ENCODE assay signal across 17 cellular contexts in the genomic region with DNA sequence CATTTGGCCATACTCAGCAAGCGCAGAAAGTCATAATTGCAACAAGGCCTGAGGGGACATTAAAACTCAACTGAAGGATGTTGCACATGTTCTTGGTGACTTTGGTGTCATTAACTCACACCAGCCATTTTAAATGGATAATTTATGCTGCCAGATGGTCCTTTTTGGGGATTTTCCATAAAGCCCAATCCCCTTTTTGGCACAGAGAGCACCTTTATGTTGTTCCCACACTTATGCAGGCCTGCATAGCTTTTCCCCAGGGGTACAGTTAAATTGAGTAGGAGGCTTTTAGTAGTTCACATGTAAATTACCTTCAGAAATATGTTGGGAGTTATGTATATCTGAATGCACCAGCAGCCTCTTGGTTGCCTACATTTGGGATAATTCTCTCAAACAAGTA.
"Had no signal": no experiment of that assay in that cellular context is flagged by ENCODE, and none has a peak within 500 bp of the region (broad histone marks: within the 10 kb centered on the region; RNA-seq: fewer than 3 reads in every experiment).

No MANE protein-coding gene starts in this region.

- H3K9me3 ChIP-seq: spleen, thyroid gland had no signal

- ATAC-seq: activated CD4-positive, alpha-beta T cell treated with anti-CD3 and anti-CD28 coated beads for 36 hours; activated CD8-positive, alpha-beta memory T cell treated with anti-CD3 and anti-CD28 coated beads, Interleukin-2, amount 10 ng/mL, durations not matched to agents 7 days and 5 days; activated T-helper 17 cell treated with anti-CD3 and anti-CD28 coated beads, Interleukin-2, amount 50 U/mL, for 72 hours; effector memory CD8-positive, alpha-beta T cell; stimulated activated naive B cell treated with anti-CD40 and anti-IgM and Interleukin-4, amounts not matched to agents 10 μg/mL and 1 μg/mL and 100 μg/mL, for 72 hours; T-cell; WTC11 had no signal

- H3K27me3 ChIP-seq: spleen, thyroid gland had no signal

- H3K4me3 ChIP-seq: spleen, thyroid gland had no signal

- H3K27ac ChIP-seq: spleen, thyroid gland had no signal

- DNase-seq: activated CD4-positive, alpha-beta memory T cell treated with anti-CD3 and anti-CD28 coated beads, Interleukin-2, amount 10 ng/mL, durations not matched to agents 7 days and 5 days; activated CD4-positive, alpha-beta T cell treated with anti-CD3 and anti-CD28 coated beads for 36 hours; activated CD8-positive, alpha-beta memory T cell treated with anti-CD3 and anti-CD28 coated beads, Interleukin-2, amount 10 ng/mL, durations not matched to agents 7 days and 5 days; activated naive CD4-positive, alpha-beta T cell; activated naive CD8-positive, alpha-beta T cell treated with anti-CD3 and anti-CD28 coated beads for 36 hours; activated T-cell treated with anti-CD3 and anti-CD28 coated beads, Interleukin-2, amount 50 U/mL, for 1 hour; amniotic stem cell; caudate nucleus; effector memory CD8-positive, alpha-beta T cell; midbrain; spleen; stimulated activated CD4-positive, alpha-beta T cell treated with anti-CD3 and anti-CD28 coated beads, Interleukin-4, amount 100 ng/mL, for 4 hours; stimulated activated naive B cell treated with anti-CD40 and anti-IgM and Interleukin-4, amounts not matched to agents 10 μg/mL and 1 μg/mL and 100 μg/mL, for 72 hours; T-cell; thyroid gland had no signal

- H3K4me1 ChIP-seq: thyroid gland had no signal
